In the genomic region with DNA sequence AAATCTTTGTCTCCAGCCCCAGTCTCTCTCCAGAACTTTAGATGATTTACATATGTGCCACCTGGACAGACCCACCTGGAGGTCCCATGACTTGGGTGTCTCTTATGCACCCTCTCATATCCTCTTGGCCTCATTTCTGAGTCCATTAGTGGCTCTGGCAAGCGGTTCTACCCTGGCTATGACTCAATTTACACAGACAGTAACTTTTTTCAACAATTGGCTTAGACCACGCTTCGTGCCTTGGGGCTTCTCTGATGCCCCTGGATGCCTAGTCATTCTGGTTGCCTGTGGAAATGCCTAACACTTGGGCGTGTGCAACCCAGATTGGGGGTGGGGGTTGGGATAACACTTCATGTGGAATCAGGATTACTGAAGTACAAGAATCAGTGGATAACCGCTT, we compare ENCODE assay signal across 27 cellular contexts.
"Had no signal": no experiment of that assay in that cellular context is flagged by ENCODE, and none has a peak within 500 bp of the region (broad histone marks: within the 10 kb centered on the region; RNA-seq: fewer than 3 reads in every experiment).

No MANE protein-coding gene starts in this region.

- FAIRE-seq: astrocyte, TTC549 had no signal

- DNase-seq: activated CD4-positive, alpha-beta memory T cell treated with anti-CD3 and anti-CD28 coated beads for 36 hours; activated CD4-positive, alpha-beta T cell treated with anti-CD3 and anti-CD28 coated beads, Interleukin-2, amount 10 ng/mL, durations not matched to agents 7 days and 5 days; activated CD4-positive, CD25-positive, alpha-beta regulatory T cell; activated CD8-positive, alpha-beta memory T cell treated with anti-CD3 and anti-CD28 coated beads for 24 hours; activated gamma-delta T cell; activated naive CD4-positive, alpha-beta T cell treated with anti-CD3 and anti-CD28 coated beads for 36 hours; activated T-cell treated with anti-CD3 and anti-CD28 coated beads, Interleukin-2, amount 50 U/mL, for 4 hours; amygdala; cerebellar nuclear complex; NCI-H1105 treated with DMSO at 0.1 percent for 48 hours; NCI-H1436 treated with DMSO at 0.1 percent for 48 hours; NCI-H187; NCI-H2081; NCI-H510A treated with DMSO at 0.1 percent for 48 hours; NCI-H69; NK-92 treated with Interleukin-12 subunit alpha and Interleukin-12 subunit beta, amount 100 ng/mL, for 24 hours; OCI-M1; T-cell; T-helper 2 cell; T1000 had no signal

- H3K4me3 ChIP-seq: SK-N-MC had no signal

- H3K4me3 Mint-ChIP-seq: activated CD4-positive, alpha-beta memory T cell treated with anti-CD3 and anti-CD28 coated beads for 36 hours; activated CD4-positive, alpha-beta T cell treated with anti-CD3 and anti-CD28 coated beads, Interleukin-2, amount 10 ng/mL, durations not matched to agents 7 days and 5 days; activated naive CD4-positive, alpha-beta T cell treated with anti-CD3 and anti-CD28 coated beads for 36 hours; activated naive CD8-positive, alpha-beta T cell; activated T-cell treated with anti-CD3 and anti-CD28 coated beads, Interleukin-2, amount 50 U/mL, for 4 hours; brain; T-cell had no signal

- H3K9me3 Mint-ChIP-seq: activated CD4-positive, alpha-beta memory T cell treated with anti-CD3 and anti-CD28 coated beads for 36 hours; activated CD4-positive, alpha-beta T cell treated with anti-CD3 and anti-CD28 coated beads, Interleukin-2, amount 10 ng/mL, durations not matched to agents 7 days and 5 days; activated naive CD4-positive, alpha-beta T cell treated with anti-CD3 and anti-CD28 coated beads for 36 hours; activated T-cell treated with anti-CD3 and anti-CD28 coated beads, Interleukin-2, amount 50 U/mL, for 4 hours; T-cell had no signal

- H3K4me2 ChIP-seq: KMS-11 had no signal

- H3K27ac ChIP-seq: KMS-11, SK-N-MC had no signal

- H3K27ac Mint-ChIP-seq: activated CD4-positive, alpha-beta memory T cell treated with anti-CD3 and anti-CD28 coated beads for 36 hours; activated CD4-positive, alpha-beta T cell treated with anti-CD3 and anti-CD28 coated beads, Interleukin-2, amount 10 ng/mL, durations not matched to agents 7 days and 5 days; activated naive CD4-positive, alpha-beta T cell treated with anti-CD3 and anti-CD28 coated beads for 36 hours; activated naive CD8-positive, alpha-beta T cell; T-cell had no signal

- H3K27me3 Mint-ChIP-seq: activated CD4-positive, alpha-beta memory T cell treated with anti-CD3 and anti-CD28 coated beads for 36 hours; activated CD4-positive, alpha-beta T cell treated with anti-CD3 and anti-CD28 coated beads, Interleukin-2, amount 10 ng/mL, durations not matched to agents 7 days and 5 days had no signal

- H3K9ac ChIP-seq: KMS-11 had no signal

- H3K4me1 Mint-ChIP-seq: activated CD4-positive, alpha-beta T cell treated with anti-CD3 and anti-CD28 coated beads, Interleukin-2, amount 10 ng/mL, durations not matched to agents 7 days and 5 days; brain; T-cell had no signal

- H3K36me3 Mint-ChIP-seq: activated CD4-positive, alpha-beta memory T cell treated with anti-CD3 and anti-CD28 coated beads for 36 hours; activated naive CD8-positive, alpha-beta T cell; brain; T-cell had no signal

- ATAC-seq: activated T-cell treated with anti-CD3 and anti-CD28 coated beads, Interleukin-2, amount 50 U/mL, for 4 hours; Right ventricle myocardium inferior; T-cell had no signal
